ENCODE assay signal across 1 cellular context in genomic region chr10:27072436-27073114, GRCh38.
TF ChIP-seq lines count a peak whose summit lies in the region.

No MANE protein-coding gene starts in this region.

TF ChIP-seq in GM23338, 12 proteins besides CTCF, POLR2A, EP300 and RAD21 (continued from another document):
- TF ChIP-seq ZNF462 (CRISPR knock-in tag; IDR thresholded peaks at IDR 0.05) (no peak), NANOG (IDR thresholded peaks at IDR 0.05; ENCODE audit: borderline replicate concordance) (no peak), STAT1 (IDR thresholded peaks at IDR 0.05; ENCODE audit: unreplicated experiment) (no peak), ETS1 (IDR thresholded peaks at IDR 0.05) (no peak)
